In the genomic region with DNA sequence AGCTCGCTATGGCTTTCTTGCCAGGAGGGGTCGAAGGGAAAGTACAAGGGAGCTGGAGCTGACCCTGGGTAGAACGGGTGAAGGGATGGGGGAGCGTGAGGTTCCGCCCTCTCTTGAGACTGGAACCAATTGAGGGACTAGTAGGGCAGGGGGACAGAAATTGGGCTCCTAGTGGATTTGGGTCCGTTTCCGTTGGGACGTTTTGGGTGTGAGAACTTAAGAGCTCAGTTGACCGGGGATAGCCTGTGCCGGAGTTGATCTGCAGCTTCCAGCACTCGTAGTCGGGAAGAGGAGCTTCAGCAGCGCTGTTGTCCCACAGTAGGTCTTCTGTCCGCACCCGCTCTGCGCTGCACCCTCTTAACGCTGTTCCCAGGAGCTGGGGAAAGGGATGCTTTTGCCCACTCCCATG, we compare ENCODE assay signal across 8 cellular contexts. TPM values are rescaled to one million over a fixed set of nuclear protein-coding genes. Genes with fewer than 3 reads are reported as not detected.
A peak's percentile ranks its signal among the peaks of the same experiment; 100 is the strongest.
DNase-seq lines count a peak whose midpoint lies in the region; ATAC-seq and TF ChIP-seq lines count a peak whose summit lies in the region.

No MANE protein-coding gene starts in this region.

- DNase-seq in activated T-cell treated with anti-CD3 and anti-CD28 coated beads, Interleukin-2, amount 50 U/mL, for 1 hour, result peak; percentile 43
- DNase-seq in activated T-cell treated with anti-CD3 and anti-CD28 coated beads for 4 hours (no peak), foreskin fibroblast (peak in 1 of 2 donors; percentile 49), nephron progenitor cell (peak; percentile 19), GM19240 (ENCODE audit: insufficient read length, low spot score) (no peak)
- DNase-seq in activated CD8-positive, alpha-beta memory T cell treated with anti-CD3 and anti-CD28 coated beads, Interleukin-2, amount 10 ng/mL, durations not matched to agents 7 days and 5 days, result peak; percentile 58

- peak overlapping the region; percentile 87 to 100 (median 98) for H3K4me3 Mint-ChIP-seq in IgD-negative memory B cell
- H3K4me3 Mint-ChIP-seq in activated CD8-positive, alpha-beta memory T cell treated with anti-CD3 and anti-CD28 coated beads, Interleukin-2, amount 10 ng/mL, durations not matched to agents 7 days and 5 days, result peak overlapping the region; percentile 97
- H3K4me3 Mint-ChIP-seq in nephron progenitor cell, result peak overlapping the region; percentile 99

- H3K27me3 Mint-ChIP-seq in IgD-negative memory B cell (no peaks in the 10 kb centered on the region), nephron progenitor cell (ENCODE audit: low read depth, poor library complexity) (peaks cover 33% of the 10 kb centered on the region)
- H3K27me3 Mint-ChIP-seq in activated CD8-positive, alpha-beta memory T cell treated with anti-CD3 and anti-CD28 coated beads, Interleukin-2, amount 10 ng/mL, durations not matched to agents 7 days and 5 days, result no peaks in the 10 kb centered on the region

- peak; percentile 25 for ATAC-seq in activated CD8-positive, alpha-beta memory T cell treated with anti-CD3 and anti-CD28 coated beads, Interleukin-2, amount 10 ng/mL, durations not matched to agents 7 days and 5 days
- ATAC-seq in HG03139 (IDR thresholded peaks at IDR 0.05; ENCODE audit: unreplicated experiment), result no peak

- H3K27ac Mint-ChIP-seq in IgD-negative memory B cell (peak overlapping the region; percentile 66 to 97 (median 84)), nephron progenitor cell (peak overlapping the region; percentile 97)
- peak overlapping the region; percentile 97 for H3K27ac Mint-ChIP-seq in activated CD8-positive, alpha-beta memory T cell treated with anti-CD3 and anti-CD28 coated beads, Interleukin-2, amount 10 ng/mL, durations not matched to agents 7 days and 5 days

- H3K4me1 Mint-ChIP-seq in IgD-negative memory B cell (peaks cover 23 to 37% (median 27%) of the 10 kb centered on the region in 3 donors), nephron progenitor cell (peaks cover 75% of the 10 kb centered on the region)
- H3K4me1 Mint-ChIP-seq in activated CD8-positive, alpha-beta memory T cell treated with anti-CD3 and anti-CD28 coated beads, Interleukin-2, amount 10 ng/mL, durations not matched to agents 7 days and 5 days, result peaks cover 54% of the 10 kb centered on the region

- no peaks in the 10 kb centered on the region for H3K9me3 Mint-ChIP-seq in IgD-negative memory B cell
- H3K9me3 Mint-ChIP-seq in activated CD8-positive, alpha-beta memory T cell treated with anti-CD3 and anti-CD28 coated beads, Interleukin-2, amount 10 ng/mL, durations not matched to agents 7 days and 5 days (ENCODE audit: low read depth), result no peaks in the 10 kb centered on the region
- H3K9me3 Mint-ChIP-seq in nephron progenitor cell, result no peaks in the 10 kb centered on the region

- peak overlapping the region; percentile 88 to 99 for H3K4me3 ChIP-seq in foreskin fibroblast (ENCODE audit: low read depth in 1 of 2, low read length in 2 of 2)

- CTCF ChIA-PET in activated CD8-positive, alpha-beta memory T cell treated with anti-CD3 and anti-CD28 coated beads, Interleukin-2, amount 10 ng/mL, durations not matched to agents 7 days and 5 days (lab: Charles Lee), result interaction anchor here (0.6 to 12.2 kb wide), 28 partner anchors 9 to 245 kb away, joined by 3 to 130 read pairs (median 6); a partner anchor contains a TSS

- no peak for TF ChIP-seq CTCF in foreskin fibroblast (IDR thresholded peaks at IDR 0.05; ENCODE audit: low read depth, low read length)
- TF ChIP-seq CTCF in nephron progenitor cell (IDR thresholded peaks at IDR 0.05), result no peak

- H3K36me3 Mint-ChIP-seq in IgD-negative memory B cell, result peaks cover 7% of the 10 kb centered on the region
- H3K36me3 Mint-ChIP-seq in activated CD8-positive, alpha-beta memory T cell treated with anti-CD3 and anti-CD28 coated beads, Interleukin-2, amount 10 ng/mL, durations not matched to agents 7 days and 5 days, result peaks cover 32% of the 10 kb centered on the region
- H3K36me3 Mint-ChIP-seq in nephron progenitor cell (ENCODE audit: low read depth), result peaks cover 31% of the 10 kb centered on the region

RNA-seq across cellular contexts. Expression of a gene that starts 0.5 kb away (rescaled TPM):
- polyA plus RNA-seq in IgD-negative memory B cell, result 11.0 TPM
- total RNA-seq in activated CD8-positive, alpha-beta memory T cell treated with anti-CD3 and anti-CD28 coated beads, Interleukin-2, amount 10 ng/mL, durations not matched to agents 7 days and 5 days, result 10 to 100 TPM; 56.8 to 69.2 TPM

RNA-seq across cellular contexts. Expression of a gene that starts 0.7 kb away (rescaled TPM):
- polyA plus RNA-seq in IgD-negative memory B cell, result 220 TPM
- 100 to 1,000 TPM; 216 to 245 TPM for total RNA-seq in activated CD8-positive, alpha-beta memory T cell treated with anti-CD3 and anti-CD28 coated beads, Interleukin-2, amount 10 ng/mL, durations not matched to agents 7 days and 5 days

RNA-seq across cellular contexts. Expression of a gene that starts 2.8 kb away (rescaled TPM):
- 0.51 TPM for polyA plus RNA-seq in IgD-negative memory B cell
- 1 to 10 TPM; 6.6 to 6.7 TPM for total RNA-seq in activated CD8-positive, alpha-beta memory T cell treated with anti-CD3 and anti-CD28 coated beads, Interleukin-2, amount 10 ng/mL, durations not matched to agents 7 days and 5 days

RNA-seq across cellular contexts. Expression of a gene that starts 16.4 kb away (rescaled TPM):
- 3.1 TPM for polyA plus RNA-seq in IgD-negative memory B cell
- 1 to 10 TPM; 2.8 to 3.9 TPM for total RNA-seq in activated CD8-positive, alpha-beta memory T cell treated with anti-CD3 and anti-CD28 coated beads, Interleukin-2, amount 10 ng/mL, durations not matched to agents 7 days and 5 days

RNA-seq across cellular contexts. Expression of a gene that starts 43.9 kb away (rescaled TPM):
- polyA plus RNA-seq in IgD-negative memory B cell, result 2.4 TPM
- total RNA-seq in activated CD8-positive, alpha-beta memory T cell treated with anti-CD3 and anti-CD28 coated beads, Interleukin-2, amount 10 ng/mL, durations not matched to agents 7 days and 5 days, result 100 to 1,000 TPM; 139 to 147 TPM

Comparison
In these comparisons a context has a peak if more than half of its experiments do, and no peak if none do; other contexts are left out.
1. DNase-seq: peak in activated T-cell treated with anti-CD3 and anti-CD28 coated beads, Interleukin-2, amount 50 U/mL, for 1 hour (single experiment), activated CD8-positive, alpha-beta memory T cell treated with anti-CD3 and anti-CD28 coated beads, Interleukin-2, amount 10 ng/mL, durations not matched to agents 7 days and 5 days (single experiment) and nephron progenitor cell (single experiment); none in activated T-cell treated with anti-CD3 and anti-CD28 coated beads for 4 hours (single experiment) and GM19240 (single experiment).
2. Peak in every context shown above with its lines, with median percentiles within 50 percentile points of each other: H3K27ac Mint-ChIP-seq and H3K4me3 Mint-ChIP-seq.